In genomic region chr7:93175219-93175618, GRCh38 we compare ENCODE assay signal across 26 cellular contexts. TPM values are rescaled to one million over a fixed set of nuclear protein-coding genes. Genes with fewer than 3 reads are reported as not detected.
A peak's percentile ranks its signal among the peaks of the same experiment; 100 is the strongest.
DNase-seq lines count a peak whose midpoint lies in the region; ATAC-seq, FAIRE-seq and TF ChIP-seq lines count a peak whose summit lies in the region.
"Had no signal": no experiment of that assay in that cellular context is flagged by ENCODE, and none has a peak within 500 bp of the region (broad histone marks: within the 10 kb centered on the region; RNA-seq: fewer than 3 reads in every experiment).

No MANE protein-coding gene starts in this region.

- peaks cover 26% of the 10 kb centered on the region for H3K27me3 Mint-ChIP-seq in activated CD4-positive, alpha-beta T cell treated with anti-CD3 and anti-CD28 coated beads for 36 hours
- H3K27me3 Mint-ChIP-seq in activated CD4-positive, alpha-beta T cell treated with anti-CD3 and anti-CD28 coated beads, Interleukin-2, amount 10 ng/mL, durations not matched to agents 7 days and 5 days: peaks cover 33% of the 10 kb centered on the region
- peaks cover 3% of the 10 kb centered on the region for H3K27me3 Mint-ChIP-seq in GM23338 (ENCODE audit: insufficient read depth, low read depth, poor library complexity)
- peaks cover 4 to 33% of the 10 kb centered on the region in 2 donors for H3K27me3 Mint-ChIP-seq in CD8-positive, alpha-beta memory T cell
- H3K27me3 Mint-ChIP-seq: IgD-negative memory B cell had no signal

- H3K79me2 ChIP-seq in GM23338 (replicated peaks; ENCODE audit: insufficient read depth): no peaks in the 10 kb centered on the region
- no peaks in the 10 kb centered on the region for H3K79me2 ChIP-seq in K562 (ENCODE audit: control insufficient read depth, insufficient read depth, low read length)

- H3F3A ChIP-seq in GM23338 (replicated peaks; ENCODE audit: low read depth): no peaks in the 10 kb centered on the region

- H3K4me1 ChIP-seq in GM23338 (ENCODE audit: insufficient read depth) (no peaks in the 10 kb centered on the region), K562 (replicated peaks in 1 of 2; ENCODE audit: control insufficient read depth in 2 of 2, insufficient read depth in 2 of 2, low read length in 2 of 2) (no peaks in the 10 kb centered on the region), kidney (ENCODE audit: control insufficient read depth in 1 of 2, insufficient read depth in 1 of 2, low read depth in 1 of 2, low read length in 2 of 2) (no peaks in the 10 kb centered on the region), SJCRH30 (no peaks in the 10 kb centered on the region)
- no peaks in the 10 kb centered on the region for H3K4me1 ChIP-seq in CD8-positive, alpha-beta memory T cell (ENCODE audit: insufficient read depth, low read length)

- DNase-seq in activated CD4-positive, alpha-beta T cell treated with anti-CD3 and anti-CD28 coated beads for 36 hours: peak; percentile 12
- DNase-seq in activated CD4-positive, alpha-beta T cell treated with anti-CD3 and anti-CD28 coated beads, Interleukin-2, amount 10 ng/mL, durations not matched to agents 7 days and 5 days: no peak
- DNase-seq in GM23338 (ENCODE audit: low spot score): no peak
- DNase-seq in K562 (ENCODE audit: extremely low read depth in 1 of 4, low spot score in 3 of 4): peak in 1 of 4 experiments; percentile 14
- DNase-seq in kidney: peak; percentile 34
- no peak for DNase-seq in SJCRH30
- no peak for DNase-seq in CD8-positive, alpha-beta memory T cell
- DNase-seq: ACHN; AML-193; Calu3; CD4-positive, CD25-positive, alpha-beta regulatory T cell; GF-D8; NCI-H1105 treated with DMSO at 0.1 percent for 48 hours; NCI-H1694 treated with DMSO at 0.1 percent for 48 hours; NCI-H2107; NCI-H226; NCI-H524 treated with DMSO at 0.1 percent for 48 hours; SHP77 treated with DMSO at 0.1 percent for 48 hours had no signal

- no peak for TF ChIP-seq EP300 in K562 (IDR thresholded peaks at IDR 0.05; ENCODE audit: low read length)

- TF ChIP-seq POLR2A in K562 (conservative IDR thresholded peaks at IDR 0.05): no peak

- H3K9ac ChIP-seq in K562 (ENCODE audit: insufficient read depth in 1 of 2, low read depth in 2 of 2, low read length in 2 of 2) (no peak overlapping the region), kidney (ENCODE audit: low read length in 2 of 2) (no peak overlapping the region)

- BruUV-seq in K562 (replicated peaks; lab: Mats Ljungman, UMichigan): no TSS peak

- H3K27ac Mint-ChIP-seq in activated CD4-positive, alpha-beta T cell treated with anti-CD3 and anti-CD28 coated beads for 36 hours: no peak overlapping the region
- H3K27ac Mint-ChIP-seq in activated CD4-positive, alpha-beta T cell treated with anti-CD3 and anti-CD28 coated beads, Interleukin-2, amount 10 ng/mL, durations not matched to agents 7 days and 5 days: no peak overlapping the region
- H3K27ac Mint-ChIP-seq in GM23338: no peak overlapping the region
- no peak overlapping the region for H3K27ac Mint-ChIP-seq in CD8-positive, alpha-beta memory T cell
- H3K27ac Mint-ChIP-seq: CD4-positive, CD25-positive, alpha-beta regulatory T cell; IgD-negative memory B cell had no signal

- in situ Hi-C loops in K562 (cut with MboI): loop anchor here (10.0 kb wide), 1 partner anchor 380 kb away; no protein-coding TSS in a partner anchor

- no peaks in the 10 kb centered on the region for H3K9me1 ChIP-seq in K562 (ENCODE audit: control insufficient read depth, insufficient read depth, low read length)

- no peak overlapping the region for H2AFZ ChIP-seq in GM23338
- H2AFZ ChIP-seq in K562 (ENCODE audit: low read depth, low read length): no peak overlapping the region

- H3K27me3 ChIP-seq in GM23338 (ENCODE audit: insufficient read depth) (no peaks in the 10 kb centered on the region), K562 (ENCODE audit: control insufficient read depth in 2 of 2, insufficient read depth in 2 of 2, low read length in 2 of 2) (no peaks in the 10 kb centered on the region), SJCRH30 (no peaks in the 10 kb centered on the region)
- no peaks in the 10 kb centered on the region for H3K27me3 ChIP-seq in CD8-positive, alpha-beta memory T cell (ENCODE audit: insufficient read depth, low read length, poor library complexity, severe bottlenecking)

- no peaks in the 10 kb centered on the region for H4K20me1 ChIP-seq in GM23338 (replicated peaks; ENCODE audit: insufficient read depth)
- no peaks in the 10 kb centered on the region for H4K20me1 ChIP-seq in K562 (replicated peaks; ENCODE audit: control insufficient read depth, insufficient read depth, low read length)

- H3K9me2 ChIP-seq in GM23338 (ENCODE audit: insufficient read depth): peaks cover 18% of the 10 kb centered on the region

- ATAC-seq in activated CD4-positive, alpha-beta T cell treated with anti-CD3 and anti-CD28 coated beads for 36 hours: no peak
- ATAC-seq in GM23338: no peak
- ATAC-seq in K562: peak; percentile 81
- ATAC-seq in GM18861 (IDR thresholded peaks at IDR 0.05; ENCODE audit: unreplicated experiment): no peak

- H3K4me3 ChIP-seq in GM23338 (no peak overlapping the region), K562 (no peak overlapping the region), kidney (ENCODE audit: low read length in 2 of 2) (no peak overlapping the region), SJCRH30 (no peak overlapping the region)
- no peak overlapping the region for H3K4me3 ChIP-seq in CD8-positive, alpha-beta memory T cell (ENCODE audit: low read length)

- CTCF ChIA-PET in activated CD4-positive, alpha-beta T cell treated with anti-CD3 and anti-CD28 coated beads for 36 hours (lab: Charles Lee): interaction anchor here (1.2 to 1.3 kb wide), 2 partner anchors 9 to 10 kb away, joined by 3 read pairs; no protein-coding TSS in a partner anchor
- CTCF ChIA-PET in activated CD4-positive, alpha-beta T cell treated with anti-CD3 and anti-CD28 coated beads, Interleukin-2, amount 10 ng/mL, durations not matched to agents 7 days and 5 days (lab: Charles Lee): interaction anchor here (0.7 to 1.1 kb wide), 3 partner anchors 10 to 364 kb away, joined by 3 read pairs; no protein-coding TSS in a partner anchor
- CTCF ChIA-PET in K562 (lab: Yijun Ruan, JAX; ENCODE audit: low intra/inter-chr PET ratio): no interaction called here
- CTCF ChIA-PET in CD8-positive, alpha-beta memory T cell (lab: Charles Lee): no interaction called here

- 8% methylated on average over 2 of the region's 2 CpGs for WGBS in K562 (ENCODE audit: insufficient coverage, low coverage, missing lambda C conversion rate)

- H3K9me3 ChIP-seq in K562 (replicated peaks; ENCODE audit: control insufficient read depth, insufficient read depth, low read depth, low read length) (peaks cover 6% of the 10 kb centered on the region; the same call in 1 of the 2 replicates), kidney (ENCODE audit: control insufficient read depth in 1 of 2, low read length in 2 of 2) (peaks cover 0 to 12% of the 10 kb centered on the region in 2 donors), SJCRH30 (replicated peaks) (peaks cover 14% of the 10 kb centered on the region)
- no peaks in the 10 kb centered on the region for H3K9me3 ChIP-seq in CD8-positive, alpha-beta memory T cell (ENCODE audit: low read length)

- H3K4me2 ChIP-seq in GM23338 (no peak overlapping the region), K562 (ENCODE audit: insufficient read depth, low read length) (no peak overlapping the region)

- H3K36me3 Mint-ChIP-seq in activated CD4-positive, alpha-beta T cell treated with anti-CD3 and anti-CD28 coated beads for 36 hours (ENCODE audit: low read depth): no peaks in the 10 kb centered on the region
- H3K36me3 Mint-ChIP-seq in activated CD4-positive, alpha-beta T cell treated with anti-CD3 and anti-CD28 coated beads, Interleukin-2, amount 10 ng/mL, durations not matched to agents 7 days and 5 days (ENCODE audit: low read depth): no peaks in the 10 kb centered on the region
- H3K36me3 Mint-ChIP-seq in GM23338 (ENCODE audit: low read depth): no peaks in the 10 kb centered on the region; the same call in 2 of the 3 replicates
- peaks cover 0 to 7% (median 3%) of the 10 kb centered on the region in 3 donors for H3K36me3 Mint-ChIP-seq in CD8-positive, alpha-beta memory T cell
- H3K36me3 Mint-ChIP-seq: CD4-positive, CD25-positive, alpha-beta regulatory T cell had no signal

- no peak overlapping the region for H3K4me3 Mint-ChIP-seq in activated CD4-positive, alpha-beta T cell treated with anti-CD3 and anti-CD28 coated beads for 36 hours
- H3K4me3 Mint-ChIP-seq in activated CD4-positive, alpha-beta T cell treated with anti-CD3 and anti-CD28 coated beads, Interleukin-2, amount 10 ng/mL, durations not matched to agents 7 days and 5 days: no peak overlapping the region
- H3K4me3 Mint-ChIP-seq in GM23338: no peak overlapping the region
- H3K4me3 Mint-ChIP-seq in CD8-positive, alpha-beta memory T cell: no peak overlapping the region
- H3K4me3 Mint-ChIP-seq: CD4-positive, CD25-positive, alpha-beta regulatory T cell; IgD-negative memory B cell had no signal

- peaks cover 16% of the 10 kb centered on the region for H3K9me3 Mint-ChIP-seq in activated CD4-positive, alpha-beta T cell treated with anti-CD3 and anti-CD28 coated beads for 36 hours (ENCODE audit: low read depth)
- H3K9me3 Mint-ChIP-seq in activated CD4-positive, alpha-beta T cell treated with anti-CD3 and anti-CD28 coated beads, Interleukin-2, amount 10 ng/mL, durations not matched to agents 7 days and 5 days: peaks cover 25% of the 10 kb centered on the region
- peaks cover 23% of the 10 kb centered on the region for H3K9me3 Mint-ChIP-seq in GM23338
- peaks cover 10 to 18% (median 17%) of the 10 kb centered on the region in 5 donors for H3K9me3 Mint-ChIP-seq in CD8-positive, alpha-beta memory T cell

- H3K4me1 Mint-ChIP-seq in activated CD4-positive, alpha-beta T cell treated with anti-CD3 and anti-CD28 coated beads for 36 hours: no peaks in the 10 kb centered on the region
- H3K4me1 Mint-ChIP-seq in activated CD4-positive, alpha-beta T cell treated with anti-CD3 and anti-CD28 coated beads, Interleukin-2, amount 10 ng/mL, durations not matched to agents 7 days and 5 days: no peaks in the 10 kb centered on the region
- H3K4me1 Mint-ChIP-seq in GM23338: no peaks in the 10 kb centered on the region
- no peaks in the 10 kb centered on the region for H3K4me1 Mint-ChIP-seq in CD8-positive, alpha-beta memory T cell
- H3K4me1 Mint-ChIP-seq: CD4-positive, CD25-positive, alpha-beta regulatory T cell; IgD-negative memory B cell had no signal

- intact Hi-C loops in activated CD4-positive, alpha-beta T cell treated with anti-CD3 and anti-CD28 coated beads for 36 hours (cut with DNase I, micrococcal nuclease): loop anchor here in 1 of 2 experiments (5.0 kb wide), 1 partner anchor 377 kb away; no protein-coding TSS in a partner anchor
- intact Hi-C loops in K562 (cut with micrococcal nuclease): loop anchor here (10.0 kb wide), 1 partner anchor 280 kb away; no protein-coding TSS in a partner anchor
- intact Hi-C loops in kidney (cut with DNase I): no loop called here

- POLR2A ChIA-PET in activated CD4-positive, alpha-beta T cell treated with anti-CD3 and anti-CD28 coated beads for 36 hours (lab: Charles Lee): no interaction called here
- POLR2A ChIA-PET in activated CD4-positive, alpha-beta T cell treated with anti-CD3 and anti-CD28 coated beads, Interleukin-2, amount 10 ng/mL, durations not matched to agents 7 days and 5 days (lab: Charles Lee): no interaction called here
- POLR2A ChIA-PET in K562 (lab: Yijun Ruan, JAX): no interaction called here
- POLR2A ChIA-PET in CD8-positive, alpha-beta memory T cell (lab: Charles Lee): no interaction called here

- peak; percentile 40 to 46 for TF ChIP-seq CTCF in GM23338 (conservative IDR thresholded peaks at IDR 0.05; ENCODE audit: low read depth in 2 of 2)
- TF ChIP-seq CTCF in K562 (IDR thresholded peaks at IDR 0.05 in 2 of 3, conservative IDR thresholded peaks at IDR 0.05 in 1 of 3; ENCODE audit: insufficient read depth in 2 of 3, low read depth in 1 of 3, low read length in 3 of 3): peak; percentile 41 to 47 (median 46); a peak in 5 of 6 replicates
- no peak for TF ChIP-seq CTCF in kidney (IDR thresholded peaks at IDR 0.05; ENCODE audit: borderline replicate concordance, extremely low read depth, insufficient read depth)

- no peak overlapping the region for H3K27ac ChIP-seq in GM23338 (ENCODE audit: low read depth)
- no peak overlapping the region for H3K27ac ChIP-seq in K562 (ENCODE audit: extremely low read depth, low read depth, low read length)
- H3K27ac ChIP-seq in kidney (ENCODE audit: low read depth in 2 of 2, low read length in 2 of 2): no peak overlapping the region
- H3K27ac ChIP-seq in SJCRH30: no peak overlapping the region
- H3K27ac ChIP-seq in CD8-positive, alpha-beta memory T cell (ENCODE audit: low read depth, low read length): no peak overlapping the region

- H3K36me3 ChIP-seq in GM23338 (ENCODE audit: insufficient read depth) (no peaks in the 10 kb centered on the region), K562 (ENCODE audit: control insufficient read depth, insufficient read depth, low read length) (no peaks in the 10 kb centered on the region), kidney (ENCODE audit: control insufficient read depth in 1 of 2, insufficient read depth in 2 of 2, low read length in 2 of 2) (no peaks in the 10 kb centered on the region), SJCRH30 (no peaks in the 10 kb centered on the region)
- no peaks in the 10 kb centered on the region for H3K36me3 ChIP-seq in CD8-positive, alpha-beta memory T cell (ENCODE audit: insufficient read depth, low read length)

- TF ChIP-seq RAD21 in K562 (CRISPR knock-in tag; conservative IDR thresholded peaks at IDR 0.05 in 1 of 2, IDR thresholded peaks at IDR 0.05 in 1 of 2): peak in 1 of 2 experiments; percentile 18; a peak in 1 of 4 replicates

- no peak for FAIRE-seq in K562 (lab: Jason Lieb, UNC)
- no peak for FAIRE-seq in kidney (lab: Jason Lieb, UNC)
- FAIRE-seq: GM12892 had no signal

RNA-seq across cellular contexts. Expression of gene SAMD9L, which starts 27.0 kb away (rescaled TPM):
- 10 to 100 TPM; 19.6 to 27.8 TPM for total RNA-seq in activated CD4-positive, alpha-beta T cell treated with anti-CD3 and anti-CD28 coated beads for 36 hours
- 100 to 1,000 TPM; 145 to 166 TPM for total RNA-seq in activated CD4-positive, alpha-beta T cell treated with anti-CD3 and anti-CD28 coated beads, Interleukin-2, amount 10 ng/mL, durations not matched to agents 7 days and 5 days
- not detected in 2 replicates for total RNA-seq in GM23338 (2014; rRNA removed; shearing (Covaris generic))
- not detected in 2 replicates for polyA plus RNA-seq in GM23338 (2016; fragmentation: Nextera tagmentation; extraction: Ambion mirVana)
- total RNA-seq in K562 (2011; cell fraction: chromatin; rRNA removed; ENCODE audit: low replicate concordance): 0.05 and 0.42 TPM in 2 replicates
- total RNA-seq in K562 (2011; cell fraction: nucleolus; rRNA removed): not detected in 2 replicates
- total RNA-seq in K562 (2011; cell fraction: nucleoplasm; rRNA removed): not detected in 2 replicates
- 0.41 and 0.59 TPM in 2 replicates for total RNA-seq in K562 (2014; rRNA removed)
- total RNA-seq in K562 (2014; rRNA removed; fragmentation: Illumina TruSeq; extraction: Trizol): 0.48 and 0.91 TPM in 2 replicates
- total RNA-seq in K562 (2015; rRNA removed; fragmentation: Illumina TruSeq; extraction: Trizol): 0.87 and 1.0 TPM in 2 replicates
- 0.44 and 0.45 TPM in 2 replicates for total RNA-seq in K562 (2021)
- polyA plus RNA-seq in K562 (2011; rRNA removed): 0.07 and 0.15 TPM in 2 replicates
- under 0.01 TPM in 1 of 2 replicates, not detected in the other for polyA plus RNA-seq in K562 (2011; cell fraction: cytosol; rRNA removed)
- 0.21 and 0.23 TPM in 2 replicates for polyA plus RNA-seq in K562 (2011; cell fraction: nucleus; rRNA removed)
- polyA plus RNA-seq in K562 (2012): 0.53 and 1.3 TPM in 2 replicates
- polyA plus RNA-seq in K562 (2014; fragmentation: Illumina TruSeq; extraction: Trizol): 0.33 and 0.55 TPM in 2 replicates
- polyA plus RNA-seq in K562 (2014; fragmentation: Nextera tagmentation; extraction: Ambion mirVana): under 1 TPM; 0.44 to 0.48 TPM
- polyA plus RNA-seq in K562 (2014; rRNA removed): 0.32 and 1.1 TPM in 2 replicates
- 0.03 and 0.04 TPM in 2 replicates for polyA minus RNA-seq in K562 (2011; rRNA and poly(A)+ RNA removed)
- polyA minus RNA-seq in K562 (2011; cell fraction: cytosol; rRNA and poly(A)+ RNA removed): not detected in 2 replicates
- polyA minus RNA-seq in K562 (2011; cell fraction: nucleus; rRNA and poly(A)+ RNA removed): 0.11 and 0.13 TPM in 2 replicates
- 14.9 TPM for total RNA-seq in kidney
- 4.5 TPM for polyA plus RNA-seq in kidney (ENCODE audit: insufficient read depth, low read depth, low replicate concordance)
- total RNA-seq in SJCRH30 (2014; rRNA removed; shearing (Covaris generic)): 0.79 and 1.8 TPM in 2 replicates
- 1 to 10 TPM; 6.4 to 9.5 TPM for total RNA-seq in CD8-positive, alpha-beta memory T cell
- polyA plus RNA-seq in CD8-positive, alpha-beta memory T cell: 45.7 TPM

RNA-seq across cellular contexts. Expression of gene HEPACAM2, which starts 51.0 kb away (rescaled TPM):
- total RNA-seq in activated CD4-positive, alpha-beta T cell treated with anti-CD3 and anti-CD28 coated beads for 36 hours: not detected
- not detected for total RNA-seq in activated CD4-positive, alpha-beta T cell treated with anti-CD3 and anti-CD28 coated beads, Interleukin-2, amount 10 ng/mL, durations not matched to agents 7 days and 5 days
- total RNA-seq in GM23338 (2014; rRNA removed; shearing (Covaris generic)): not detected in 2 replicates
- polyA plus RNA-seq in GM23338 (2016; fragmentation: Nextera tagmentation; extraction: Ambion mirVana): not detected in 2 replicates
- total RNA-seq in K562 (2011; cell fraction: chromatin; rRNA removed; ENCODE audit: low replicate concordance): 2.3 and 6.4 TPM in 2 replicates
- total RNA-seq in K562 (2011; cell fraction: nucleolus; rRNA removed): 2.3 and 3.6 TPM in 2 replicates
- 3.8 and 4.1 TPM in 2 replicates for total RNA-seq in K562 (2011; cell fraction: nucleoplasm; rRNA removed)
- total RNA-seq in K562 (2014; rRNA removed): 2.8 TPM in 2 replicates
- 4.0 and 5.5 TPM in 2 replicates for total RNA-seq in K562 (2014; rRNA removed; fragmentation: Illumina TruSeq; extraction: Trizol)
- total RNA-seq in K562 (2015; rRNA removed; fragmentation: Illumina TruSeq; extraction: Trizol): 2.4 and 2.5 TPM in 2 replicates
- 2.0 and 2.8 TPM in 2 replicates for total RNA-seq in K562 (2021)
- 4.0 and 23.6 TPM in 2 replicates for polyA plus RNA-seq in K562 (2011; rRNA removed)
- polyA plus RNA-seq in K562 (2011; cell fraction: cytosol; rRNA removed): 2.3 and 15.2 TPM in 2 replicates
- polyA plus RNA-seq in K562 (2011; cell fraction: nucleus; rRNA removed): 5.1 and 30.7 TPM in 2 replicates
- 1.5 and 4.2 TPM in 2 replicates for polyA plus RNA-seq in K562 (2012)
- 5.4 and 6.5 TPM in 2 replicates for polyA plus RNA-seq in K562 (2014; fragmentation: Illumina TruSeq; extraction: Trizol)
- 1 to 10 TPM; 3.9 to 6.0 TPM for polyA plus RNA-seq in K562 (2014; fragmentation: Nextera tagmentation; extraction: Ambion mirVana)
- 3.6 and 4.7 TPM in 2 replicates for polyA plus RNA-seq in K562 (2014; rRNA removed)
- polyA minus RNA-seq in K562 (2011; rRNA and poly(A)+ RNA removed): 3.4 and 28.1 TPM in 2 replicates
- 1.1 and 6.2 TPM in 2 replicates for polyA minus RNA-seq in K562 (2011; cell fraction: cytosol; rRNA and poly(A)+ RNA removed)
- 3.8 and 29.0 TPM in 2 replicates for polyA minus RNA-seq in K562 (2011; cell fraction: nucleus; rRNA and poly(A)+ RNA removed)
- 2.5 TPM for total RNA-seq in kidney
- 15.1 TPM for polyA plus RNA-seq in kidney (ENCODE audit: insufficient read depth, low read depth, low replicate concordance)
- 3.0 and 4.2 TPM in 2 replicates for total RNA-seq in SJCRH30 (2014; rRNA removed; shearing (Covaris generic))
- under 1 TPM in 1 of 2 experiments, not detected in 1; 0.11 TPM for total RNA-seq in CD8-positive, alpha-beta memory T cell
- polyA plus RNA-seq in CD8-positive, alpha-beta memory T cell: not detected
- total RNA-seq: Calu3; CD4-positive, CD25-positive, alpha-beta regulatory T cell; Daoy; H4; LHCN-M2; OCI-LY7; RPMI7951 had no signal
- polyA plus RNA-seq: CD4-positive, CD25-positive, alpha-beta regulatory T cell; IgD-negative memory B cell had no signal

RNA-seq across cellular contexts. Expression of gene VPS50, which starts 56.9 kb away (rescaled TPM):
- 10 to 100 TPM; 12.8 to 14.7 TPM for total RNA-seq in activated CD4-positive, alpha-beta T cell treated with anti-CD3 and anti-CD28 coated beads for 36 hours
- 10 to 100 TPM; 23.5 to 26.0 TPM for total RNA-seq in activated CD4-positive, alpha-beta T cell treated with anti-CD3 and anti-CD28 coated beads, Interleukin-2, amount 10 ng/mL, durations not matched to agents 7 days and 5 days
- 12.3 and 20.5 TPM in 2 replicates for total RNA-seq in GM23338 (2014; rRNA removed; shearing (Covaris generic))
- polyA plus RNA-seq in GM23338 (2016; fragmentation: Nextera tagmentation; extraction: Ambion mirVana) (3.2 and 4.3 TPM in 2 replicates), K562 (2011; rRNA removed) (16.1 and 22.9 TPM in 2 replicates), K562 (2014; fragmentation: Illumina TruSeq; extraction: Trizol) (15.3 and 16.7 TPM in 2 replicates), K562 (2014; fragmentation: Nextera tagmentation; extraction: Ambion mirVana) (10 to 100 TPM; 10.5 to 14.9 TPM), K562 (2014; rRNA removed) (10.5 and 10.7 TPM in 2 replicates), kidney (ENCODE audit: insufficient read depth, low read depth, low replicate concordance) (12.9 TPM)
- total RNA-seq in K562 (2011; cell fraction: chromatin; rRNA removed; ENCODE audit: low replicate concordance): 24.2 and 68.9 TPM in 2 replicates
- total RNA-seq in K562 (2011; cell fraction: nucleolus; rRNA removed): 6.7 and 9.7 TPM in 2 replicates
- total RNA-seq in K562 (2011; cell fraction: nucleoplasm; rRNA removed): 22.9 and 30.3 TPM in 2 replicates
- total RNA-seq in K562 (2014; rRNA removed) (15.8 TPM in 2 replicates), K562 (2014; rRNA removed; fragmentation: Illumina TruSeq; extraction: Trizol) (29.4 and 33.8 TPM in 2 replicates), K562 (2015; rRNA removed; fragmentation: Illumina TruSeq; extraction: Trizol) (20.5 and 24.6 TPM in 2 replicates), K562 (2021) (21.7 and 24.6 TPM in 2 replicates), kidney (33.8 TPM)
- 3.6 and 4.6 TPM in 2 replicates for polyA plus RNA-seq in K562 (2011; cell fraction: cytosol; rRNA removed)
- polyA plus RNA-seq in K562 (2011; cell fraction: nucleus; rRNA removed): 14.4 and 21.9 TPM in 2 replicates
- 8.7 and 9.5 TPM in 2 replicates for polyA plus RNA-seq in K562 (2012)
- polyA minus RNA-seq in K562 (2011; rRNA and poly(A)+ RNA removed): 42.8 and 53.3 TPM in 2 replicates
- 9.6 and 11.5 TPM in 2 replicates for polyA minus RNA-seq in K562 (2011; cell fraction: cytosol; rRNA and poly(A)+ RNA removed)
- 27.5 and 46.8 TPM in 2 replicates for polyA minus RNA-seq in K562 (2011; cell fraction: nucleus; rRNA and poly(A)+ RNA removed)
- total RNA-seq in SJCRH30 (2014; rRNA removed; shearing (Covaris generic)): 22.2 and 26.4 TPM in 2 replicates
- total RNA-seq in CD8-positive, alpha-beta memory T cell: 10 to 100 TPM; 22.8 to 28.2 TPM
- polyA plus RNA-seq in CD8-positive, alpha-beta memory T cell: 14.9 TPM

RNA-seq across cellular contexts. Expression of gene SAMD9, which starts 57.4 kb away (rescaled TPM):
- 10 to 100 TPM; 10.2 to 10.7 TPM for total RNA-seq in activated CD4-positive, alpha-beta T cell treated with anti-CD3 and anti-CD28 coated beads for 36 hours
- total RNA-seq in activated CD4-positive, alpha-beta T cell treated with anti-CD3 and anti-CD28 coated beads, Interleukin-2, amount 10 ng/mL, durations not matched to agents 7 days and 5 days: 10 to 100 TPM; 67.3 to 80.1 TPM
- 0.17 TPM in 1 of 2 replicates, not detected in the other for total RNA-seq in GM23338 (2014; rRNA removed; shearing (Covaris generic))
- polyA plus RNA-seq in GM23338 (2016; fragmentation: Nextera tagmentation; extraction: Ambion mirVana): 0.07 TPM in 1 of 2 replicates, not detected in the other
- total RNA-seq in K562 (2011; cell fraction: chromatin; rRNA removed; ENCODE audit: low replicate concordance): 0.32 and 1.5 TPM in 2 replicates
- total RNA-seq in K562 (2011; cell fraction: nucleolus; rRNA removed): 0.17 and 0.26 TPM in 2 replicates
- total RNA-seq in K562 (2011; cell fraction: nucleoplasm; rRNA removed): 0.44 and 0.53 TPM in 2 replicates
- total RNA-seq in K562 (2014; rRNA removed): 1.6 and 1.9 TPM in 2 replicates
- 3.7 and 4.4 TPM in 2 replicates for total RNA-seq in K562 (2014; rRNA removed; fragmentation: Illumina TruSeq; extraction: Trizol)
- total RNA-seq in K562 (2015; rRNA removed; fragmentation: Illumina TruSeq; extraction: Trizol): 3.9 and 4.0 TPM in 2 replicates
- total RNA-seq in K562 (2021): 2.5 and 2.7 TPM in 2 replicates
- polyA plus RNA-seq in K562 (2011; rRNA removed): 0.51 and 1.0 TPM in 2 replicates
- 0.07 and 0.10 TPM in 2 replicates for polyA plus RNA-seq in K562 (2011; cell fraction: cytosol; rRNA removed)
- polyA plus RNA-seq in K562 (2011; cell fraction: nucleus; rRNA removed): 0.28 and 0.33 TPM in 2 replicates
- polyA plus RNA-seq in K562 (2012): 1.5 and 2.1 TPM in 2 replicates
- 2.2 and 2.9 TPM in 2 replicates for polyA plus RNA-seq in K562 (2014; fragmentation: Illumina TruSeq; extraction: Trizol)
- 1 to 10 TPM; 1.1 to 1.3 TPM for polyA plus RNA-seq in K562 (2014; fragmentation: Nextera tagmentation; extraction: Ambion mirVana)
- polyA plus RNA-seq in K562 (2014; rRNA removed): 1.1 and 1.5 TPM in 2 replicates
- polyA minus RNA-seq in K562 (2011; rRNA and poly(A)+ RNA removed): 1.9 and 3.3 TPM in 2 replicates
- polyA minus RNA-seq in K562 (2011; cell fraction: cytosol; rRNA and poly(A)+ RNA removed): 0.46 and 1.8 TPM in 2 replicates
- polyA minus RNA-seq in K562 (2011; cell fraction: nucleus; rRNA and poly(A)+ RNA removed): 1.2 and 1.3 TPM in 2 replicates
- 11.0 TPM for total RNA-seq in kidney
- 2.2 TPM for polyA plus RNA-seq in kidney (ENCODE audit: insufficient read depth, low read depth, low replicate concordance)
- total RNA-seq in SJCRH30 (2014; rRNA removed; shearing (Covaris generic)): 4.9 and 6.0 TPM in 2 replicates
- 1 to 10 TPM; 9.3 to 9.4 TPM for total RNA-seq in CD8-positive, alpha-beta memory T cell
- polyA plus RNA-seq in CD8-positive, alpha-beta memory T cell: 28.4 TPM

Comparison
In these comparisons a context has a peak if more than half of its experiments do, and no peak if none do; other contexts are left out.
1. DNase-seq: peak in activated CD4-positive, alpha-beta T cell treated with anti-CD3 and anti-CD28 coated beads for 36 hours (single experiment) and kidney (single experiment); none in activated CD4-positive, alpha-beta T cell treated with anti-CD3 and anti-CD28 coated beads, Interleukin-2, amount 10 ng/mL, durations not matched to agents 7 days and 5 days (single experiment), GM23338 (single experiment), SJCRH30 (0 of 2) and CD8-positive, alpha-beta memory T cell (0 of 5).
2. CTCF ChIA-PET loops: an anchor here in activated CD4-positive, alpha-beta T cell treated with anti-CD3 and anti-CD28 coated beads for 36 hours (1.2 to 1.3 kb wide) and activated CD4-positive, alpha-beta T cell treated with anti-CD3 and anti-CD28 coated beads, Interleukin-2, amount 10 ng/mL, durations not matched to agents 7 days and 5 days (0.7 to 1.1 kb wide); none called in K562 and CD8-positive, alpha-beta memory T cell.